In the genomic region with DNA sequence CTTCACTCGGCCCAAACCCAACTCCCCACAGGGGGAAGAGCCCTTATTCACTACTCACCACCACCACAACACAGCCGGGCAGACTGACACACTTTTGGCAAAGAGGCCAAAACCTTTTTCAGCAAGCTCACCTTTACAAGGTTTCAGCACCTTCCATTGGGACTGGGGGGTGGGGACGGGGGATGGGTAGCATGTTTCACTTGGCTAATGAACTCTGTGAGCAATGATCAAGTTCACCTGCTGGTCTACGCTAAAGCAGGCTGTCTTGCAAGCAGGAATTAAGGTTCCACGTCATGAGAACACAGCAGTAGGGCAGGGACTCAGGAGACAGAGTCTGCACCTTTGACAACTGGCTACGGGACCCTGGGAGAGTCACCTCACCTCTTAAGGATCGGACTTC, we compare ENCODE assay signal across 10 cellular contexts. TPM values are rescaled to one million over a fixed set of nuclear protein-coding genes. Genes with fewer than 3 reads are reported as not detected.
DNase-seq lines count a peak whose midpoint lies in the region; ATAC-seq and TF ChIP-seq lines count a peak whose summit lies in the region.
"Had no signal": no experiment of that assay in that cellular context is flagged by ENCODE, and none has a peak within 500 bp of the region (broad histone marks: within the 10 kb centered on the region; RNA-seq: fewer than 3 reads in every experiment).

No MANE protein-coding gene starts in this region.

- peak overlapping the region; percentile 42 to 99 (median 68) for H3K4me3 Mint-ChIP-seq in CD4-positive, alpha-beta memory T cell

- CTCF ChIA-PET in CD4-positive, alpha-beta memory T cell (lab: Charles Lee; ENCODE audit: partially characterized antibody) = interaction anchor here (1.0 to 18.1 kb wide), 7 partner anchors 14 to 198 kb away, joined by 3 to 556 read pairs (median 10); no protein-coding TSS in a partner anchor

- no peak overlapping the region for H3K4me3 ChIP-seq in CD4-positive, alpha-beta memory T cell (ENCODE audit: low read length in 2 of 2)
- H3K4me3 ChIP-seq in esophagus squamous epithelium = peak overlapping the region in 1 of 4 donors; percentile 37
- peak overlapping the region in 2 of 4 donors; percentile 10 to 39 for H3K4me3 ChIP-seq in gastrocnemius medialis

- H3K27ac ChIP-seq in CD4-positive, alpha-beta memory T cell (ENCODE audit: low read depth, low read length) = peak overlapping the region; percentile 2
- H3K27ac ChIP-seq in VCaP (peak overlapping the region; percentile 93; the same call in 1 of the 2 replicates), esophagus squamous epithelium (peak overlapping the region; percentile 93 to 95 (median 94)), gastrocnemius medialis (peak overlapping the region; percentile 92 to 97 (median 92))

- H3K27ac Mint-ChIP-seq in CD4-positive, alpha-beta memory T cell = peak overlapping the region; percentile 80 to 97 (median 86)

- TF ChIP-seq CTCF in VCaP (conservative IDR thresholded peaks at IDR 0.05) (no peak), esophagus squamous epithelium (IDR thresholded peaks at IDR 0.05) (no peak), gastrocnemius medialis (IDR thresholded peaks at IDR 0.05 in 4 of 5, conservative IDR thresholded peaks at IDR 0.05 in 1 of 5) (no peak)

- H3K36me3 ChIP-seq in CD4-positive, alpha-beta memory T cell (ENCODE audit: insufficient read depth, low read length) = no peaks in the 10 kb centered on the region
- no peaks in the 10 kb centered on the region for H3K36me3 ChIP-seq in esophagus squamous epithelium
- H3K36me3 ChIP-seq in gastrocnemius medialis = no peaks in the 10 kb centered on the region

- peaks cover 11 to 20% of the 10 kb centered on the region in 2 donors for H3K36me3 Mint-ChIP-seq in CD4-positive, alpha-beta memory T cell

- no peaks in the 10 kb centered on the region for H3K9me3 ChIP-seq in CD4-positive, alpha-beta memory T cell (ENCODE audit: control insufficient read depth in 1 of 2, low read length in 2 of 2)
- H3K9me3 ChIP-seq in esophagus squamous epithelium = no peaks in the 10 kb centered on the region
- no peaks in the 10 kb centered on the region for H3K9me3 ChIP-seq in gastrocnemius medialis

- 37 to 39% methylated on average over 3 to 5 of the region's 7 CpGs for WGBS in esophagus squamous epithelium, 2 donors

- POLR2A ChIA-PET in CD4-positive, alpha-beta memory T cell (lab: Charles Lee; ENCODE audit: partially characterized antibody) = interaction anchor here (0.7 to 6.5 kb wide), 6 partner anchors 12 to 117 kb away, joined by 3 to 74 read pairs (median 6); no protein-coding TSS in a partner anchor

- no peak for TF ChIP-seq POLR2A in esophagus squamous epithelium (IDR thresholded peaks at IDR 0.05)
- no peak for TF ChIP-seq POLR2A in gastrocnemius medialis (IDR thresholded peaks at IDR 0.05)

- H3K9me3 Mint-ChIP-seq in CD4-positive, alpha-beta memory T cell = no peaks in the 10 kb centered on the region

- peaks cover 100% of the 10 kb centered on the region for H3K4me1 ChIP-seq in CD4-positive, alpha-beta memory T cell (ENCODE audit: insufficient read depth, low read length)
- H3K4me1 ChIP-seq in esophagus squamous epithelium (peaks cover 81 to 100% (median 96%) of the 10 kb centered on the region in 3 donors), gastrocnemius medialis (peaks cover 99 to 100% of the 10 kb centered on the region in 2 donors)

- H3K27me3 Mint-ChIP-seq in CD4-positive, alpha-beta memory T cell = no peaks in the 10 kb centered on the region

- DNase-seq in CD4-positive, alpha-beta memory T cell = peak in 1 of 5 donors; percentile 60
- DNase-seq in esophagus squamous epithelium (lab: John Stamatoyannopoulos, UW) (no peak), gastrocnemius medialis (no peak), NCI-H1105 (lab: John Stamatoyannopoulos, UW) (no peak)
- DNase-seq: NCI-H1048; NK-92 treated with Interleukin-12 subunit alpha and Interleukin-12 subunit beta, amount 100 ng/mL, for 24 hours had no signal

- ATAC-seq in gastrocnemius medialis (no peak), GM18498 (IDR thresholded peaks at IDR 0.05; ENCODE audit: unreplicated experiment) (no peak), HG02759 (IDR thresholded peaks at IDR 0.05; ENCODE audit: unreplicated experiment) (no peak), GM18873 (IDR thresholded peaks at IDR 0.05; ENCODE audit: low FRiP score, unreplicated experiment) (no peak)

- H3K27me3 ChIP-seq in CD4-positive, alpha-beta memory T cell (ENCODE audit: insufficient read depth, low read length) = no peaks in the 10 kb centered on the region
- H3K27me3 ChIP-seq in esophagus squamous epithelium = no peaks in the 10 kb centered on the region
- no peaks in the 10 kb centered on the region for H3K27me3 ChIP-seq in gastrocnemius medialis

- peaks cover 82 to 100% (median 92%) of the 10 kb centered on the region in 4 donors for H3K4me1 Mint-ChIP-seq in CD4-positive, alpha-beta memory T cell

- in situ Hi-C loops in gastrocnemius medialis (cut with MboI; ENCODE audit: low sequenced_read_pairs in 4 of 4) = loop anchor here in 2 of 4 donors (25.0 kb wide), 2 partner anchors 100 to 200 kb away; no protein-coding TSS in a partner anchor

- intact Hi-C loops in CD4-positive, alpha-beta memory T cell (cut with micrococcal nuclease) = no loop called here
- intact Hi-C loops in esophagus squamous epithelium (cut with DNase I) (loop anchor here (10.0 kb wide), 1 partner anchor 82 kb away; no protein-coding TSS in a partner anchor), gastrocnemius medialis (cut with DNase I; ENCODE audit: low total_unique reads) (loop anchor here (10.0 kb wide), 1 partner anchor 418 kb away; no protein-coding TSS in a partner anchor)

RNA-seq across cellular contexts. Expression of a gene that starts 7.0 kb away (rescaled TPM):
- total RNA-seq in CD4-positive, alpha-beta memory T cell = 10 to 100 TPM; 57.3 to 60.7 TPM
- 10 to 100 TPM in 1 of 2 donors, 1 to 10 TPM in 1; 7.3 to 42.5 TPM for polyA plus RNA-seq in CD4-positive, alpha-beta memory T cell
- 10 to 100 TPM; 27.4 to 54.2 (median 31.5) TPM for total RNA-seq in esophagus squamous epithelium
- total RNA-seq in gastrocnemius medialis = 100 to 1,000 TPM; 140 to 253 (median 192) TPM

RNA-seq across cellular contexts. Expression of a gene that starts 54.5 kb away (rescaled TPM):
- 10 to 100 TPM; 20.0 to 24.2 TPM for total RNA-seq in CD4-positive, alpha-beta memory T cell
- 10 to 100 TPM; 18.2 to 31.1 TPM for polyA plus RNA-seq in CD4-positive, alpha-beta memory T cell
- total RNA-seq in esophagus squamous epithelium (10 to 100 TPM in 2 of 4 donors, 1 to 10 TPM in 2; 8.3 to 17.5 (median 12.7) TPM), gastrocnemius medialis (10 to 100 TPM in 2 of 4 donors, 1 to 10 TPM in 2; 7.9 to 13.5 (median 9.6) TPM)

Comparison
In these comparisons a context has a peak if more than half of its experiments do, and no peak if none do; other contexts are left out.
1. H3K27ac ChIP-seq: peak in every context shown above with its lines; median percentile 94 in esophagus squamous epithelium; 93 in VCaP; 92 in gastrocnemius medialis; 2 in CD4-positive, alpha-beta memory T cell.